Comparison of ENCODE assay signal across 8 cellular contexts in the genomic region with DNA sequence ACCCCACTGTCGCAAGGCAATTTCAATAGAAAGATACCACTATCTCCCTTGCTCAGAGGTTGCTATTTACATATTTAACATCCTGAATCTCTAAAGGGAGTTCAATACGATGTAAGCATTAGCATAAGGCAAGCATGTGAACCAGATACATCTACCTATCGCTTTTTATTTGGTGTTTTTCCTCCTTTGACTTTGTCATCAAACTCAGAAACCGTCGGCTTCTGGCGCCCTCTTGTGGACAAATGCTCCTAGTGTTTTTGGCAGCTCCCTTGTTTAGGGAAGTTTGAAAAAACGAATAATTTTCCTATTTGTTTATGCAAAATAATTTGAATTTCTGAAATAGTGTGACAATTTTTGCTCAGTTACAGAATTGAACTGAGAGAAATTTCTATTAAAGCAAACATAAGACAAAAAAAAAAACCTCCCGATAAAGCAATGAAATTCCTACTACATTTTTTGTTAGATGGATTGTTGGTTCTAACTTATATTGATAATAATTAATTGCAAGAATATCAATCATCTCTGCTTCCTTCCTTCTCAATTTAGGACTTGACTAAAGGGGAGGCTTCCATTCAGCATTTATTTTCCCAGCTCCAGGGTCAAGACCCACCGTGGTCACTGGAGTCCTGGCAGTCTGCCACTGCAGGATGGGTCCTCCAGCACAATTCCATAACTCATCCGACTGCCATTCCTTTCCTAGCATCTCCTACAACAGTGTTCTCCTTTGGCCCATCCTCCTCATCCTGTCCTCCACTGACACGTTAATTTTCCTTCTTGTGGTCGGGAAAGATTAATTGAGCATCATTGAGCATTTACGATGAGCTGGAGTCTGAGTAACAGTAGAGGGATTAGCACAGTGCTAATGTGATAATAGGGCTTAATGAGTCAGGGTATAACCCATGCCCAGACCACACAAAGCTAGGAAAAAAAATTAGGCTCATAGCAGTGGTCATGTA.
A peak's percentile ranks its signal among the peaks of the same experiment; 100 is the strongest.
DNase-seq lines count a peak whose midpoint lies in the region; ATAC-seq, FAIRE-seq and TF ChIP-seq lines count a peak whose summit lies in the region.

No MANE protein-coding gene starts in this region.

- peak; percentile 94 for TF ChIP-seq CTCF in C4-2B (conservative IDR thresholded peaks at IDR 0.05)

- peak; percentile 90 for FAIRE-seq in endometrium (lab: Jason Lieb, UNC)

- DNase-seq in GM19240 (ENCODE audit: insufficient read length, low spot score) = peak; percentile 23
- DNase-seq in NOMO-1 (lab: John Stamatoyannopoulos, UW; ENCODE audit: unreplicated experiment in 2 of 2) = peak; percentile 50 to 76
- peak; percentile 69 to 73 for DNase-seq in activated CD8-positive, alpha-beta memory T cell treated with anti-CD3 and anti-CD28 coated beads for 4 hours (ENCODE audit: low read depth in 2 of 2)
- peak; percentile 42 for DNase-seq in middle frontal gyrus (ENCODE audit: extremely low spot score, low spot score)
- DNase-seq in stimulated activated CD8-positive, alpha-beta memory T cell treated with anti-CD3 and anti-CD28 coated beads, Interleukin-4, amount 100 ng/mL, for 24 hours (ENCODE audit: low read depth) = peak; percentile 70

- H3K27ac ChIP-seq in C4-2B = no peak overlapping the region

- peak; percentile 48 for ATAC-seq in HG03520 (IDR thresholded peaks at IDR 0.05; ENCODE audit: unreplicated experiment)
